26 cellular contexts compared by ENCODE assay signal in genomic region chr13:30404207-30404606, GRCh38. TPM values are rescaled to one million over a fixed set of nuclear protein-coding genes. Genes with fewer than 3 reads are reported as not detected.
"Had no signal": no experiment of that assay in that cellular context is flagged by ENCODE, and none has a peak within 500 bp of the region (broad histone marks: within the 10 kb centered on the region; RNA-seq: fewer than 3 reads in every experiment).

No MANE protein-coding gene starts in this region.

- H3K27ac ChIP-seq: epithelial cell of prostate, foreskin keratinocyte, neutrophil, ovary had no signal

- H3K4me3 ChIP-seq: ovary, tibial nerve had no signal

- FAIRE-seq: kidney had no signal

- H3K9me3 ChIP-seq: neutrophil, ovary, tibial nerve had no signal

- ATAC-seq: foreskin keratinocyte; left ventricle myocardium superior; naive thymus-derived CD8-positive, alpha-beta T cell; right cardiac atrium had no signal

- DNase-seq: activated B cell treated with CpG ODN at 0.5 μM for 24 hours; activated CD4-positive, alpha-beta T cell treated with anti-CD3 and anti-CD28 coated beads for 4 hours; activated CD4-positive, alpha-beta T cell treated with anti-CD3 and anti-CD28 coated beads, Interleukin-2, amount 50 U/mL, for 48 hours; activated CD8-positive, alpha-beta memory T cell treated with anti-CD3 and anti-CD28 coated beads, Interleukin-2, amount 50 U/mL, for 48 hours; activated naive CD4-positive, alpha-beta T cell treated with anti-CD3 and anti-CD28 coated beads for 36 hours; activated naive CD8-positive, alpha-beta T cell treated with anti-CD3 and anti-CD28 coated beads, Interleukin-2, amount 10 ng/mL, durations not matched to agents 7 days and 5 days; activated T-cell treated with anti-CD3 and anti-CD28 coated beads, Interleukin-2, amount 50 U/mL, for 48 hours; amygdala; cortex of kidney; endodermal cell; kidney; left ventricle myocardium superior; naive thymus-derived CD8-positive, alpha-beta T cell; ovary; right cardiac atrium; stimulated activated CD4-positive, alpha-beta T cell treated with anti-CD3 and anti-CD28 coated beads, Interleukin-12 subunit alpha, Interleukin-12 subunit beta, amount 100 ng/mL, for 4 hours; T-helper 9 cell had no signal

- H3K36me3 ChIP-seq: neutrophil, ovary, tibial nerve had no signal

- H3K27me3 ChIP-seq: foreskin keratinocyte, neutrophil, ovary, tibial nerve had no signal

RNA-seq across cellular contexts. Expression of gene UBE2L5, which starts 18.1 kb away (rescaled TPM):
- total RNA-seq: activated CD8-positive, alpha-beta memory T cell treated with anti-CD3 and anti-CD28 coated beads for 36 hours; activated naive CD4-positive, alpha-beta T cell treated with anti-CD3 and anti-CD28 coated beads for 36 hours; activated naive CD8-positive, alpha-beta T cell treated with anti-CD3 and anti-CD28 coated beads, Interleukin-2, amount 10 ng/mL, durations not matched to agents 7 days and 5 days; endodermal cell; fibroblast of lung; foreskin keratinocyte; kidney; left ventricle myocardium superior; naive thymus-derived CD8-positive, alpha-beta T cell; pulmonary artery endothelial cell; right cardiac atrium; skeletal muscle tissue; T-helper 1 cell treated with Interleukin-12 subunit alpha and Interleukin-12 subunit beta and Interleukin-4 antibody, amounts not matched to agents 30 ng/mL and 1 ng/mL, for 36 hours; tibial nerve had no signal
- polyA plus RNA-seq: foreskin keratinocyte; naive thymus-derived CD8-positive, alpha-beta T cell; right cardiac atrium had no signal
